Comparison of ENCODE assay signal across 15 cellular contexts in genomic region chr6:109867009-109867969, GRCh38.
DNase-seq lines count a peak whose midpoint lies in the region; ATAC-seq and TF ChIP-seq lines count a peak whose summit lies in the region.
"Had no signal": no experiment of that assay in that cellular context is flagged by ENCODE, and none has a peak within 500 bp of the region (broad histone marks: within the 10 kb centered on the region; RNA-seq: fewer than 3 reads in every experiment).

No MANE protein-coding gene starts in this region.

- intact Hi-C loops in dorsolateral prefrontal cortex (cut with DNase I): loop anchor here in 1 of 2 donors (5.0 kb wide), 1 partner anchor 75 kb away; no protein-coding TSS in a partner anchor
- intact Hi-C loops in left lung (cut with DNase I): no loop called here

- H3K4me3 ChIP-seq in dorsolateral prefrontal cortex (peak overlapping the region in 4 of 59 donors; percentile 0 to 29 (median 19)), left lung (no peak overlapping the region)
- H3K4me3 ChIP-seq: esophagus squamous epithelium, mucosa of descending colon, Peyer's patch, upper lobe of left lung had no signal

- H3K27ac ChIP-seq in dorsolateral prefrontal cortex (peak overlapping the region in 53 of 59 donors; percentile 4 to 92 (median 74)), left lung (peak overlapping the region in 1 of 2 donors; percentile 67)
- H3K27ac ChIP-seq: Peyer's patch, upper lobe of left lung had no signal

- TF ChIP-seq CTCF in dorsolateral prefrontal cortex (IDR thresholded peaks at IDR 0.05 in 54 of 56, conservative IDR thresholded peaks at IDR 0.05 in 2 of 56; ENCODE audit: low read depth in 1 of 56, partially characterized antibody in 56 of 56) (peak in 7 of 56 donors; percentile 8 to 37 (median 21)), left lung (IDR thresholded peaks at IDR 0.05) (no peak)

- peak; percentile 57 for ATAC-seq in left lung
- no peak for ATAC-seq in HG03439 (IDR thresholded peaks at IDR 0.05; ENCODE audit: unreplicated experiment)
- ATAC-seq: mucosa of descending colon had no signal

- H3K36me3 ChIP-seq in left lung: no peaks in the 10 kb centered on the region
- H3K36me3 ChIP-seq: esophagus squamous epithelium, Peyer's patch, upper lobe of left lung had no signal

- no peaks in the 10 kb centered on the region for H3K4me1 ChIP-seq in left lung
- H3K4me1 ChIP-seq: Peyer's patch, upper lobe of left lung had no signal

- DNase-seq in NCI-H1092 treated with DMSO at 0.1 percent for 48 hours (lab: John Stamatoyannopoulos, UW) (peak; percentile 17), NCI-H1092 (lab: John Stamatoyannopoulos, UW) (no peak), dorsolateral prefrontal cortex (peak; percentile 76 to 93 (median 84)), left lung (peak in 1 of 2 donors; percentile 64), superior temporal gyrus (ENCODE audit: extremely low spot score) (peak; percentile 93), NCI-H2107 treated with DMSO at 0.1 percent for 48 hours (lab: John Stamatoyannopoulos, UW; ENCODE audit: unreplicated experiment) (no peak), HuH-7.5 (ENCODE audit: low spot score) (no peak)
- DNase-seq: activated CD4-positive, alpha-beta T cell treated with anti-CD3 and anti-CD28 coated beads for 1 hour; activated naive CD8-positive, alpha-beta T cell treated with anti-CD3 and anti-CD28 coated beads for 36 hours; esophagus squamous epithelium; Peyer's patch; stimulated activated CD4-positive, alpha-beta T cell treated with anti-CD3 and anti-CD28 coated beads, Interleukin-4, amount 100 ng/mL, for 4 hours; upper lobe of left lung had no signal

- H3K27me3 ChIP-seq in dorsolateral prefrontal cortex (no peaks in the 10 kb centered on the region), left lung (no peaks in the 10 kb centered on the region)
- H3K27me3 ChIP-seq: esophagus squamous epithelium, Peyer's patch, upper lobe of left lung had no signal

- H3K9me3 ChIP-seq in left lung: peaks cover 0 to 4% of the 10 kb centered on the region in 2 donors
- H3K9me3 ChIP-seq: esophagus squamous epithelium, mucosa of descending colon, Peyer's patch, upper lobe of left lung had no signal

Comparison
In these comparisons a context has a peak if more than half of its experiments do, and no peak if none do; other contexts are left out.
1. DNase-seq: peak in NCI-H1092 treated with DMSO at 0.1 percent for 48 hours (single experiment), dorsolateral prefrontal cortex (10 of 10) and superior temporal gyrus (single experiment); none in NCI-H1092 (single experiment), NCI-H2107 treated with DMSO at 0.1 percent for 48 hours (single experiment) and HuH-7.5 (single experiment).